In the genomic region with DNA sequence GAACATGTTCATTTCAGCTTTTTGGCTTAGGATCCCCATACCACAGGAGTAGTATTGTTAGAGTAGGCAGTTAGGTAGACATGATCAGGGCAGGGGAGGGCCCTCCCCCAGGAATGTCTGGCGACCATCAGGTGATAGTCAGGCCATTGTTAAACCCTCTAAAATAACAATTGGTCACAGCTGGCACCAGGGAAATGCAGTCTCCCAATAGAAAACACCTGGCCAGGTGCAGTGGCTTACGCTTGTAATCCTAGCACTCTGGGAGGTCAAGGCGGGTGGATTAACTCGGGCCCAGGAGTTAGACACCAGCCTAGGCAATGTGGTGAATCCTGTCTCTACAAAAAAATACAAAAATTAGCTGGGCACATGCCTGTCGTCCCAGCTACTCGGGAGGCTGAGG, we compare ENCODE assay signal across 1 cellular context.
A peak's percentile ranks its signal among the peaks of the same experiment; 100 is the strongest.
TF ChIP-seq lines count a peak whose summit lies in the region.

No MANE protein-coding gene starts in this region.

TF ChIP-seq in WTC11, 78 proteins besides CTCF, POLR2A, EP300 and RAD21 (continued from another document):
- TF ChIP-seq ATF6 (CRISPR knock-in tag; IDR thresholded peaks at IDR 0.05) (no peak), CREB1 (CRISPR knock-in tag; IDR thresholded peaks at IDR 0.05) (no peak), GRHL2 (CRISPR knock-in tag; IDR thresholded peaks at IDR 0.05; ENCODE audit: insufficient replicate concordance, severe bottlenecking) (no peak), ZBTB43 (CRISPR knock-in tag; IDR thresholded peaks at IDR 0.05) (peak; percentile 87; the same call in 1 of the 2 replicates), FOXK1 (CRISPR knock-in tag; IDR thresholded peaks at IDR 0.05) (peak; percentile 90)
- TF ChIP-seq, protein P1, sequence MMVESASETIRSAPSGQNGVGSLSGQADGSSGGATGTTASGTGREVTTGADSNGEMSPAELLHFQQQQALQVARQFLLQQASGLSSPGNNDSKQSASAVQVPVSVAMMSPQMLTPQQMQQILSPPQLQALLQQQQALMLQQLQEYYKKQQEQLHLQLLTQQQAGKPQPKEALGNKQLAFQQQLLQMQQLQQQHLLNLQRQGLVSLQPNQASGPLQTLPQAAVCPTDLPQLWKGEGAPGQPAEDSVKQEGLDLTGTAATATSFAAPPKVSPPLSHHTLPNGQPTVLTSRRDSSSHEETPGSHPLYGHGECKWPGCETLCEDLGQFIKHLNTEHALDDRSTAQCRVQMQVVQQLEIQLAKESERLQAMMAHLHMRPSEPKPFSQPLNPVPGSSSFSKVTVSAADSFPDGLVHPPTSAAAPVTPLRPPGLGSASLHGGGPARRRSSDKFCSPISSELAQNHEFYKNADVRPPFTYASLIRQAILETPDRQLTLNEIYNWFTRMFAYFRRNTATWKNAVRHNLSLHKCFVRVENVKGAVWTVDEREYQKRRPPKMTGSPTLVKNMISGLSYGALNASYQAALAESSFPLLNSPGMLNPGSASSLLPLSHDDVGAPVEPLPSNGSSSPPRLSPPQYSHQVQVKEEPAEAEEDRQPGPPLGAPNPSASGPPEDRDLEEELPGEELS (CRISPR knock-in tag; IDR thresholded peaks at IDR 0.05): peak; percentile 91; the same call in 1 of the 2 replicates
